14 cellular contexts compared by ENCODE assay signal in the genomic region with DNA sequence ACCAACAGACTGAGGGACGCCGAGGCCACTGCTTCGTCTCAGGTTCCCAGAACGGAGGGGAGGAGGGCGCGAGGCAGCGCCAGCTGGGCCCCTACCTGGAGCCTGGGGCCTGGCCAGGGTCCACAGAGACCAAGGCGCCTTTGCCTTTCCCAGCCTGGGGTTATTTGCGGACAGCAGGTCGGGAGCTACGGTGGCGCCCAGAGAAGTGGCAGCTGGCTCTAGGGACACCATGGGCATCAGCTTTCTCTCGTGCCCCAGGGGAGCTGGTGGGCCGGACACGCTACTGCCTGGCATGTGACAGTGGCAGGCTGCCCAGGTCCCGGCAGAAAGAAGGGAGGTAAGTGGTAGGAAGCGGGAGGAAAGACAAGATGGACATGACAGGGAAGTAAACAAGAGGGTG. TPM values are rescaled to one million over a fixed set of nuclear protein-coding genes. Genes with fewer than 3 reads are reported as not detected.
A peak's percentile ranks its signal among the peaks of the same experiment; 100 is the strongest.
DNase-seq lines count a peak whose midpoint lies in the region; ATAC-seq and TF ChIP-seq lines count a peak whose summit lies in the region.
"Had no signal": no experiment of that assay in that cellular context is flagged by ENCODE, and none has a peak within 500 bp of the region (broad histone marks: within the 10 kb centered on the region; RNA-seq: fewer than 3 reads in every experiment).

No MANE protein-coding gene starts in this region.

- H3K27ac ChIP-seq in prostate gland (no peak overlapping the region), neural progenitor cell (no peak overlapping the region)
- H3K27ac ChIP-seq: upper lobe of left lung had no signal

- peaks cover 35% of the 10 kb centered on the region for H4K20me1 ChIP-seq in neural progenitor cell (ENCODE audit: low read depth)

- H3K36me3 ChIP-seq in prostate gland (peaks cover 0 to 3% of the 10 kb centered on the region in 2 donors), neural progenitor cell (no peaks in the 10 kb centered on the region)

- WGBS in prostate gland, result 44% methylated on average over 17 of the region's 17 CpGs

- no peaks in the 10 kb centered on the region for H3K9me3 ChIP-seq in prostate gland
- no peaks in the 10 kb centered on the region for H3K9me3 ChIP-seq in neural progenitor cell (ENCODE audit: low read depth)
- H3K9me3 ChIP-seq: mucosa of descending colon, upper lobe of left lung had no signal

- H3K4me3 Mint-ChIP-seq in neural progenitor cell, result no peak overlapping the region
- no peak overlapping the region for H3K4me3 Mint-ChIP-seq in activated CD4-positive, alpha-beta T cell treated with anti-CD3 and anti-CD28 coated beads, Interleukin-2, amount 10 ng/mL, durations not matched to agents 24 days and 14 days
- no peak overlapping the region for H3K4me3 Mint-ChIP-seq in activated T-helper 1 cell treated with anti-CD3 and anti-CD28 coated beads, Interleukin-12 subunit alpha, Interleukin-12 subunit beta, Interleukin-2, Interleukin-4 antibody, amounts not matched to agents 30 ng/mL and 10 ng/mL and 1 ng/mL, durations not matched to agents 14 hours and 24 hours and 36 hours
- H3K4me3 Mint-ChIP-seq: activated naive CD4-positive, alpha-beta T cell treated with anti-CD3 and anti-CD28 coated beads for 36 hours had no signal

- H3K27me3 ChIP-seq in prostate gland (replicated peaks; ENCODE audit: insufficient read depth) (no peaks in the 10 kb centered on the region), neural progenitor cell (no peaks in the 10 kb centered on the region)
- H3K27me3 ChIP-seq: upper lobe of left lung had no signal

- no peak for TF ChIP-seq POLR2A in prostate gland (IDR thresholded peaks at IDR 0.05)

- peaks cover 46% of the 10 kb centered on the region for H3K79me2 ChIP-seq in neural progenitor cell (ENCODE audit: low read depth)

- no peak overlapping the region for H3K4me2 ChIP-seq in neural progenitor cell

- H3K36me3 Mint-ChIP-seq in neural progenitor cell, result peaks cover 12% of the 10 kb centered on the region
- peaks cover 32% of the 10 kb centered on the region for H3K36me3 Mint-ChIP-seq in activated CD4-positive, alpha-beta T cell treated with anti-CD3 and anti-CD28 coated beads, Interleukin-2, amount 10 ng/mL, durations not matched to agents 24 days and 14 days (ENCODE audit: low read depth)
- peaks cover 13% of the 10 kb centered on the region for H3K36me3 Mint-ChIP-seq in activated T-helper 1 cell treated with anti-CD3 and anti-CD28 coated beads, Interleukin-12 subunit alpha, Interleukin-12 subunit beta, Interleukin-2, Interleukin-4 antibody, amounts not matched to agents 30 ng/mL and 10 ng/mL and 1 ng/mL, durations not matched to agents 14 hours and 24 hours and 36 hours (ENCODE audit: low read depth)

- DNase-seq in G401 (ENCODE audit: low spot score) (peak; percentile 84), NCI-H2196 treated with DMSO at 0.1 percent for 48 hours (lab: John Stamatoyannopoulos, UW; ENCODE audit: unreplicated experiment) (peak; percentile 70), Right ventricle myocardium superior (peak; percentile 82), prostate gland (ENCODE audit: low spot score) (peak; percentile 45), neural progenitor cell (ENCODE audit: low spot score) (no peak)
- no peak for DNase-seq in activated CD4-positive, alpha-beta T cell treated with anti-CD3 and anti-CD28 coated beads, Interleukin-2, amount 10 ng/mL, durations not matched to agents 24 days and 14 days
- DNase-seq in activated T-helper 1 cell treated with anti-CD3 and anti-CD28 coated beads, Interleukin-12 subunit alpha, Interleukin-12 subunit beta, Interleukin-2, Interleukin-4 antibody, amounts not matched to agents 30 ng/mL and 10 ng/mL and 1 ng/mL, durations not matched to agents 14 hours and 24 hours and 36 hours (ENCODE audit: low spot score), result no peak
- DNase-seq: activated naive CD4-positive, alpha-beta T cell treated with anti-CD3 and anti-CD28 coated beads for 36 hours; KG1; mucosa of descending colon; NCI-H1694; upper lobe of left lung had no signal

- in situ Hi-C loops in G401 (cut with HindIII; ENCODE audit: low sequenced_read_pairs), result no loop called here

- H3K27me3 Mint-ChIP-seq in neural progenitor cell (ENCODE audit: insufficient read depth, low read depth), result peaks cover 7% of the 10 kb centered on the region
- no peaks in the 10 kb centered on the region for H3K27me3 Mint-ChIP-seq in activated CD4-positive, alpha-beta T cell treated with anti-CD3 and anti-CD28 coated beads, Interleukin-2, amount 10 ng/mL, durations not matched to agents 24 days and 14 days
- no peaks in the 10 kb centered on the region for H3K27me3 Mint-ChIP-seq in activated T-helper 1 cell treated with anti-CD3 and anti-CD28 coated beads, Interleukin-12 subunit alpha, Interleukin-12 subunit beta, Interleukin-2, Interleukin-4 antibody, amounts not matched to agents 30 ng/mL and 10 ng/mL and 1 ng/mL, durations not matched to agents 14 hours and 24 hours and 36 hours (ENCODE audit: insufficient read depth)

- no peaks in the 10 kb centered on the region for H3F3A ChIP-seq in neural progenitor cell (ENCODE audit: low read depth)

- H3K4me1 ChIP-seq in prostate gland (replicated peaks), result peaks cover 12% of the 10 kb centered on the region
- H3K4me1 ChIP-seq in neural progenitor cell, result no peaks in the 10 kb centered on the region

- no peak overlapping the region for H2AFZ ChIP-seq in neural progenitor cell (replicated peaks)

- no peak overlapping the region for H3K27ac Mint-ChIP-seq in neural progenitor cell
- no peak overlapping the region for H3K27ac Mint-ChIP-seq in activated CD4-positive, alpha-beta T cell treated with anti-CD3 and anti-CD28 coated beads, Interleukin-2, amount 10 ng/mL, durations not matched to agents 24 days and 14 days
- H3K27ac Mint-ChIP-seq in activated T-helper 1 cell treated with anti-CD3 and anti-CD28 coated beads, Interleukin-12 subunit alpha, Interleukin-12 subunit beta, Interleukin-2, Interleukin-4 antibody, amounts not matched to agents 30 ng/mL and 10 ng/mL and 1 ng/mL, durations not matched to agents 14 hours and 24 hours and 36 hours, result no peak overlapping the region
- H3K27ac Mint-ChIP-seq: activated naive CD4-positive, alpha-beta T cell treated with anti-CD3 and anti-CD28 coated beads for 36 hours had no signal

- ATAC-seq in Right ventricle myocardium superior (ENCODE audit: poor library complexity) (peak; percentile 75), GM19455 (IDR thresholded peaks at IDR 0.05; ENCODE audit: unreplicated experiment) (no peak)
- ATAC-seq: mucosa of descending colon had no signal

- intact Hi-C loops in Right ventricle myocardium superior (cut with DNase I), result no loop called here
- intact Hi-C loops in prostate gland (cut with DNase I), result no loop called here
- intact Hi-C loops in activated CD4-positive, alpha-beta T cell treated with anti-CD3 and anti-CD28 coated beads, Interleukin-2, amount 10 ng/mL, durations not matched to agents 24 days and 14 days (cut with micrococcal nuclease), result no loop called here
- intact Hi-C loops in activated T-helper 1 cell treated with anti-CD3 and anti-CD28 coated beads, Interleukin-12 subunit alpha, Interleukin-12 subunit beta, Interleukin-2, Interleukin-4 antibody, amounts not matched to agents 30 ng/mL and 10 ng/mL and 1 ng/mL, durations not matched to agents 14 hours and 24 hours and 36 hours (cut with micrococcal nuclease), result no loop called here

- TF ChIP-seq CTCF in prostate gland (IDR thresholded peaks at IDR 0.05) (no peak), neural progenitor cell (IDR thresholded peaks at IDR 0.05) (no peak)

- H3K9ac ChIP-seq in neural progenitor cell, result no peak overlapping the region

- no peaks in the 10 kb centered on the region for H3K9me3 Mint-ChIP-seq in neural progenitor cell
- no peaks in the 10 kb centered on the region for H3K9me3 Mint-ChIP-seq in activated CD4-positive, alpha-beta T cell treated with anti-CD3 and anti-CD28 coated beads, Interleukin-2, amount 10 ng/mL, durations not matched to agents 24 days and 14 days
- H3K9me3 Mint-ChIP-seq in activated T-helper 1 cell treated with anti-CD3 and anti-CD28 coated beads, Interleukin-12 subunit alpha, Interleukin-12 subunit beta, Interleukin-2, Interleukin-4 antibody, amounts not matched to agents 30 ng/mL and 10 ng/mL and 1 ng/mL, durations not matched to agents 14 hours and 24 hours and 36 hours, result no peaks in the 10 kb centered on the region
- H3K9me3 Mint-ChIP-seq: activated naive CD4-positive, alpha-beta T cell treated with anti-CD3 and anti-CD28 coated beads for 36 hours had no signal

- H3K4me1 Mint-ChIP-seq in neural progenitor cell, result peaks cover 16% of the 10 kb centered on the region
- peaks cover 15% of the 10 kb centered on the region for H3K4me1 Mint-ChIP-seq in activated CD4-positive, alpha-beta T cell treated with anti-CD3 and anti-CD28 coated beads, Interleukin-2, amount 10 ng/mL, durations not matched to agents 24 days and 14 days
- peaks cover 8% of the 10 kb centered on the region for H3K4me1 Mint-ChIP-seq in activated T-helper 1 cell treated with anti-CD3 and anti-CD28 coated beads, Interleukin-12 subunit alpha, Interleukin-12 subunit beta, Interleukin-2, Interleukin-4 antibody, amounts not matched to agents 30 ng/mL and 10 ng/mL and 1 ng/mL, durations not matched to agents 14 hours and 24 hours and 36 hours (ENCODE audit: low read depth)

- H3K4me3 ChIP-seq in prostate gland, result no peak overlapping the region
- H3K4me3 ChIP-seq in neural progenitor cell, result no peak overlapping the region
- H3K4me3 ChIP-seq: mucosa of descending colon, upper lobe of left lung had no signal

RNA-seq across cellular contexts. Expression of a gene that starts 19.0 kb away (rescaled TPM):
- 71.8 and 73.5 TPM in 2 replicates for total RNA-seq in G401 (2014; rRNA removed; shearing (Covaris generic))
- total RNA-seq in Right ventricle myocardium superior (126 TPM), prostate gland (100 to 1,000 TPM in 1 of 2 donors, 10 to 100 TPM in 1; 95.3 to 171 TPM), neural progenitor cell (ENCODE audit: low replicate concordance) (85.1 and 139 TPM in 2 replicates)
- total RNA-seq in activated CD4-positive, alpha-beta T cell treated with anti-CD3 and anti-CD28 coated beads, Interleukin-2, amount 10 ng/mL, durations not matched to agents 24 days and 14 days, result 160 and 163 TPM in 2 replicates
- 160 and 170 TPM in 2 replicates for total RNA-seq in activated T-helper 1 cell treated with anti-CD3 and anti-CD28 coated beads, Interleukin-12 subunit alpha, Interleukin-12 subunit beta, Interleukin-2, Interleukin-4 antibody, amounts not matched to agents 30 ng/mL and 10 ng/mL and 1 ng/mL, durations not matched to agents 14 hours and 24 hours and 36 hours

RNA-seq across cellular contexts. Expression of a gene that starts 39.6 kb away (rescaled TPM):
- not detected in 2 replicates for total RNA-seq in G401 (2014; rRNA removed; shearing (Covaris generic))
- total RNA-seq in Right ventricle myocardium superior (not detected), prostate gland (under 1 TPM; 0.82 to 0.85 TPM), neural progenitor cell (ENCODE audit: low replicate concordance) (1.7 TPM in 1 of 2 replicates, not detected in the other)
- total RNA-seq in activated CD4-positive, alpha-beta T cell treated with anti-CD3 and anti-CD28 coated beads, Interleukin-2, amount 10 ng/mL, durations not matched to agents 24 days and 14 days, result 0.19 and 0.28 TPM in 2 replicates
- total RNA-seq in activated T-helper 1 cell treated with anti-CD3 and anti-CD28 coated beads, Interleukin-12 subunit alpha, Interleukin-12 subunit beta, Interleukin-2, Interleukin-4 antibody, amounts not matched to agents 30 ng/mL and 10 ng/mL and 1 ng/mL, durations not matched to agents 14 hours and 24 hours and 36 hours, result 0.12 TPM in 1 of 2 replicates, not detected in the other
- total RNA-seq: activated naive CD4-positive, alpha-beta T cell treated with anti-CD3 and anti-CD28 coated beads for 36 hours; endothelial cell of umbilical vein had no signal

RNA-seq across cellular contexts. Expression of a gene that starts 47.9 kb away (rescaled TPM):
- not detected in 2 replicates for total RNA-seq in G401 (2014; rRNA removed; shearing (Covaris generic))
- total RNA-seq in Right ventricle myocardium superior (not detected), prostate gland (not detected), neural progenitor cell (ENCODE audit: low replicate concordance) (not detected in 2 replicates)
- total RNA-seq in activated CD4-positive, alpha-beta T cell treated with anti-CD3 and anti-CD28 coated beads, Interleukin-2, amount 10 ng/mL, durations not matched to agents 24 days and 14 days, result not detected in 2 replicates
- total RNA-seq in activated T-helper 1 cell treated with anti-CD3 and anti-CD28 coated beads, Interleukin-12 subunit alpha, Interleukin-12 subunit beta, Interleukin-2, Interleukin-4 antibody, amounts not matched to agents 30 ng/mL and 10 ng/mL and 1 ng/mL, durations not matched to agents 14 hours and 24 hours and 36 hours, result not detected in 2 replicates
- total RNA-seq: activated naive CD4-positive, alpha-beta T cell treated with anti-CD3 and anti-CD28 coated beads for 36 hours; endothelial cell of umbilical vein; upper lobe of left lung had no signal

Comparison
In these comparisons a context has a peak if more than half of its experiments do, and no peak if none do; other contexts are left out.
1. DNase-seq: peak in G401 (single experiment), NCI-H2196 treated with DMSO at 0.1 percent for 48 hours (single experiment), Right ventricle myocardium superior (single experiment) and prostate gland (single experiment); none in neural progenitor cell (single experiment), activated CD4-positive, alpha-beta T cell treated with anti-CD3 and anti-CD28 coated beads, Interleukin-2, amount 10 ng/mL, durations not matched to agents 24 days and 14 days (single experiment) and activated T-helper 1 cell treated with anti-CD3 and anti-CD28 coated beads, Interleukin-12 subunit alpha, Interleukin-12 subunit beta, Interleukin-2, Interleukin-4 antibody, amounts not matched to agents 30 ng/mL and 10 ng/mL and 1 ng/mL, durations not matched to agents 14 hours and 24 hours and 36 hours (single experiment).